Comparison of ENCODE assay signal across 8 cellular contexts in the genomic region with DNA sequence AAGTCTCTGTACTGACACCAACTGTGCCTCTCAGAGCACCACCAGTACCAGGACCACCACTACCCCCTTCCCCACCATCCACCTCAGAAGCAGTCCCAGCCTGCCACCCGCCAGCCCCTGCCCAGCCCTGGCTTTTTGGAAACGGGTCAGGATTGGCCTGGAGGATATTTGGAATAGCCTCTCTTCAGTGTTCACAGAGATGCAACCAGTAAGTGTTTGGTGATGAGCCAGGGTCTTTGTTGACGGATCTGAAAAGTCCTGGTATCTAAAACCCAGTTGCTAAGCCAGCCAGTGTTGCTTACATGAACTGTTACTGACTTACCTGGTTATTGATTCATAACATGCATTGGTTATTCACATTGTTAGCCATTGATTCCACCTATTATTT. TPM values are rescaled to one million over a fixed set of nuclear protein-coding genes. Genes with fewer than 3 reads are reported as not detected.
DNase-seq lines count a peak whose midpoint lies in the region; ATAC-seq and TF ChIP-seq lines count a peak whose summit lies in the region.

No MANE protein-coding gene starts in this region.

- DNase-seq in Calu3 (no peak), endodermal cell (no peak), NCI-H345 (lab: John Stamatoyannopoulos, UW) (no peak), occipital lobe (lab: John Stamatoyannopoulos, UW) (no peak)

- H4K20me1 ChIP-seq in OCI-LY1 (ENCODE audit: insufficient read depth, low read length), result no peaks in the 10 kb centered on the region

- H3K9me3 Mint-ChIP-seq in Calu3 (ENCODE audit: low read depth, unreplicated experiment) (no peaks in the 10 kb centered on the region), endodermal cell (no peaks in the 10 kb centered on the region)

- TF ChIP-seq CTCF in Calu3 (IDR thresholded peaks at IDR 0.05; ENCODE audit: unreplicated experiment) (no peak), OCI-LY1 (IDR thresholded peaks at IDR 0.05; ENCODE audit: low read length) (0 out of 2 replicates have a peak, but pooled peaks have one; percentile 12), endodermal cell (conservative IDR thresholded peaks at IDR 0.05) (peak; percentile 7), neutrophil (IDR thresholded peaks at IDR 0.05) (peak; percentile 30)

- peak overlapping the region; percentile 81; the same call in 1 of the 2 replicates for H3K9ac ChIP-seq in OCI-LY1 (ENCODE audit: low read length)
- H3K9ac ChIP-seq in endodermal cell (ENCODE audit: extremely low read depth, low read length, poor library complexity, severe bottlenecking), result no peak overlapping the region

- H3K27me3 Mint-ChIP-seq in Calu3 (ENCODE audit: unreplicated experiment) (no peaks in the 10 kb centered on the region), endodermal cell (ENCODE audit: insufficient read depth) (no peaks in the 10 kb centered on the region)

- H3K9me2 ChIP-seq in OCI-LY1 (ENCODE audit: low read depth, low read length), result no peaks in the 10 kb centered on the region

- ATAC-seq in GM18519 (IDR thresholded peaks at IDR 0.05; ENCODE audit: low FRiP score, unreplicated experiment) (no peak), GM18520 (IDR thresholded peaks at IDR 0.05; ENCODE audit: unreplicated experiment) (no peak)

- H3K4me3 Mint-ChIP-seq in Calu3 (ENCODE audit: low read depth, unreplicated experiment) (peak overlapping the region; percentile 85), endodermal cell (peak overlapping the region; percentile 92)

- H3K27ac ChIP-seq in OCI-LY1 (ENCODE audit: low read depth, low read length, poor library complexity, severe bottlenecking) (no peak overlapping the region), endodermal cell (ENCODE audit: low read depth, low read length) (no peak overlapping the region), neutrophil (peak overlapping the region; percentile 29)

- H3K9me3 ChIP-seq in OCI-LY1 (ENCODE audit: low read length) (no peaks in the 10 kb centered on the region), endodermal cell (ENCODE audit: control insufficient read depth, low read length) (no peaks in the 10 kb centered on the region), neutrophil (no peaks in the 10 kb centered on the region)

- peak overlapping the region; percentile 93 for H3K4me2 ChIP-seq in OCI-LY1 (ENCODE audit: low read length)

- WGBS in endodermal cell (ENCODE audit: insufficient coverage in 1 of 2, insufficient read length in 1 of 2), 2 experiments, result 51 to 80% methylated on average over 1 to 3 of the region's 3 CpGs

- peak overlapping the region; percentile 81 for H3K4me3 ChIP-seq in OCI-LY1 (ENCODE audit: low read depth, low read length, poor library complexity, severe bottlenecking)
- peak overlapping the region; percentile 89 for H3K4me3 ChIP-seq in endodermal cell (ENCODE audit: low read length)
- peak overlapping the region; percentile 74 to 80 for H3K4me3 ChIP-seq in neutrophil (ENCODE audit: low read depth in 1 of 2, low read length in 1 of 2)

- peaks cover 58% of the 10 kb centered on the region for H3K36me3 Mint-ChIP-seq in Calu3 (ENCODE audit: insufficient read depth, unreplicated experiment)
- H3K36me3 Mint-ChIP-seq in endodermal cell (ENCODE audit: low read depth), result peaks cover 26% of the 10 kb centered on the region

- no peaks in the 10 kb centered on the region for H3K79me2 ChIP-seq in OCI-LY1 (ENCODE audit: insufficient read depth, low read length)

- H3F3A ChIP-seq in OCI-LY1 (ENCODE audit: insufficient read depth, low read length), result peaks cover 13% of the 10 kb centered on the region; the same call in 1 of the 2 replicates

- no TSS peak for BruUV-seq in Calu3 (replicated peaks; lab: Mats Ljungman, UMichigan)

- no peaks in the 10 kb centered on the region for H3K4me1 Mint-ChIP-seq in Calu3 (ENCODE audit: low read depth, unreplicated experiment)
- H3K4me1 Mint-ChIP-seq in endodermal cell, result peaks cover 18% of the 10 kb centered on the region

- CTCF ChIA-PET in Calu3 (lab: Charles Lee), result interaction anchor here (0.7 to 1.5 kb wide), 7 partner anchors 10 to 66 kb away, joined by 3 to 13 read pairs (median 5); partner anchors contain the start of genes ANXA9, CDC42SE1, GABPB2 and MINDY1

- H3K4me1 ChIP-seq in OCI-LY1 (ENCODE audit: insufficient read depth, low read length, severe bottlenecking), result peaks cover 17% of the 10 kb centered on the region
- H3K4me1 ChIP-seq in endodermal cell (ENCODE audit: control insufficient read depth, insufficient read depth, low read length), result no peaks in the 10 kb centered on the region
- H3K4me1 ChIP-seq in neutrophil (ENCODE audit: control insufficient read depth in 1 of 2, insufficient read depth in 1 of 2, low read depth in 1 of 2, low read length in 1 of 2), result peaks cover 19 to 22% of the 10 kb centered on the region in 2 experiments

- intact Hi-C loops in Calu3 (cut with micrococcal nuclease; ENCODE audit: unreplicated experiment), result no loop called here

- H3K36me3 ChIP-seq in OCI-LY1 (ENCODE audit: insufficient read depth, low read length), result peaks cover 38% of the 10 kb centered on the region
- peaks cover 28% of the 10 kb centered on the region for H3K36me3 ChIP-seq in endodermal cell (ENCODE audit: control insufficient read depth, insufficient read depth, low read length)
- peaks cover 45% of the 10 kb centered on the region for H3K36me3 ChIP-seq in neutrophil

- H3K27ac Mint-ChIP-seq in Calu3 (ENCODE audit: unreplicated experiment) (peak overlapping the region; percentile 57), endodermal cell (no peak overlapping the region)

- H3K27me3 ChIP-seq in OCI-LY1 (ENCODE audit: insufficient read depth, low read length) (no peaks in the 10 kb centered on the region), endodermal cell (ENCODE audit: control insufficient read depth, insufficient read depth, low read length, poor library complexity, severe bottlenecking) (no peaks in the 10 kb centered on the region), neutrophil (peaks cover 32% of the 10 kb centered on the region)

- H2AFZ ChIP-seq in OCI-LY1 (ENCODE audit: low read length), result no peak overlapping the region

RNA-seq across cellular contexts. Expression of gene C1orf56, which starts 1.1 kb away (rescaled TPM):
- total RNA-seq in Calu3 (2022) (8.5 and 9.5 TPM in 2 replicates), endodermal cell (1 to 10 TPM; 4.7 to 6.6 TPM), occipital lobe (3.4 TPM)
- polyA plus RNA-seq in endodermal cell (2013, experiment 1 of 2), result 4.9 TPM
- polyA plus RNA-seq in endodermal cell (2013, experiment 2 of 2), result 6.3 TPM

RNA-seq across cellular contexts. Expression of gene CDC42SE1, which starts 10.8 kb away (rescaled TPM):
- 103 and 110 TPM in 2 replicates for total RNA-seq in Calu3 (2022)
- total RNA-seq in endodermal cell, result 10 to 100 TPM; 69.8 to 74.5 TPM
- 70.5 TPM for polyA plus RNA-seq in endodermal cell (2013, experiment 1 of 2)
- 65.0 TPM for polyA plus RNA-seq in endodermal cell (2013, experiment 2 of 2)
- 33.4 TPM for total RNA-seq in occipital lobe

RNA-seq across cellular contexts. Expression of gene MLLT11, which starts 11.6 kb away (rescaled TPM):
- total RNA-seq in Calu3 (2022) (1.5 and 2.1 TPM in 2 replicates), endodermal cell (10 to 100 TPM; 16.5 to 19.2 TPM), occipital lobe (77.2 TPM)
- 121 TPM for polyA plus RNA-seq in endodermal cell (2013, experiment 1 of 2)
- 122 TPM for polyA plus RNA-seq in endodermal cell (2013, experiment 2 of 2)

RNA-seq across cellular contexts. Expression of gene BNIPL, which starts 12.3 kb away (rescaled TPM):
- total RNA-seq in Calu3 (2022), result 1.2 and 2.4 TPM in 2 replicates
- 1 to 10 TPM; 1.6 to 2.9 TPM for total RNA-seq in endodermal cell
- polyA plus RNA-seq in endodermal cell (2013, experiment 1 of 2), result 0.46 TPM
- 0.87 TPM for polyA plus RNA-seq in endodermal cell (2013, experiment 2 of 2)
- 0.16 TPM for total RNA-seq in occipital lobe

RNA-seq across cellular contexts. Expression of gene GABPB2, which starts 21.9 kb away (rescaled TPM):
- 10.9 and 13.6 TPM in 2 replicates for total RNA-seq in Calu3 (2022)
- 1 to 10 TPM; 7.5 to 7.7 TPM for total RNA-seq in endodermal cell
- polyA plus RNA-seq in endodermal cell (2013, experiment 1 of 2), result 3.3 TPM
- polyA plus RNA-seq in endodermal cell (2013, experiment 2 of 2), result 3.0 TPM
- 12.6 TPM for total RNA-seq in occipital lobe
